ENCODE assay signal across 8 cellular contexts in the genomic region with DNA sequence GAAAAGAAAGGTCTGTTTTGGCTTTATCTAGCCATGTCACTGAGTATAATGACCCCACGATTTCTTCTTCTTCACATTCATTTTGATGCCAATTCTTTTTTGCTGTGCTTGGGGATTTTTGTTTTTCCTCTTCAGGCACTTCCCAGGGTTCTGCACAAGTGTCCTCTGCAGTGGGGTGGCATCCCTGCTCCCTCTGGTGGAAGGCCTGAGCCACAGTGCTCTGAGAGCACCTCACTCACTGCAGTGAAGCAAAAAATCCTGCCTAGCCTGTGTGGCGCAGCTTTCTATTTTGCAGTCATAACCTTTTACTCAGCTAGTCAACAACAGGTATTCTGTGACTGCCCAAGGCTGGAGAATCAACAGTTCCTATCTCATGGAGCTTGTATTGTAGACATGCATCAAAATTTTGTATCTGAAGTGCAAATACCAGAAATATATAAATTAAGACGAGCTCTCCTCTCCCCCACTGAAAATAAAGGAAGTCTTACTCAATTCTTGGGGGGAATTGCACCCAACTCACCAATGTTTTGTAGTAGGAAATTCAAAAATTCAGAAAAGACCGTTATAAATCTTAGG.
DNase-seq lines count a peak whose midpoint lies in the region; ATAC-seq, FAIRE-seq and TF ChIP-seq lines count a peak whose summit lies in the region.

No MANE protein-coding gene starts in this region.

- no peak overlapping the region for H3K23ac ChIP-seq in H1 (ENCODE audit: insufficient read length)

- H4K5ac ChIP-seq in H1 (ENCODE audit: insufficient read length, low read depth, low read length), result no peak overlapping the region

- no peak overlapping the region for H2BK120ac ChIP-seq in H1 (replicated peaks; ENCODE audit: low read depth, low read length)

- H3K4me2 ChIP-seq in H1 (ENCODE audit: insufficient read depth in 1 of 2, low read depth in 2 of 2, low read length in 2 of 2), result no peak overlapping the region

- TF ChIP-seq RAD21 in H1 (IDR thresholded peaks at IDR 0.05 in 1 of 2, conservative IDR thresholded peaks at IDR 0.05 in 1 of 2; ENCODE audit: low read depth in 2 of 2, low read length in 2 of 2), result peak; percentile 88

- H2AK5ac ChIP-seq in H1 (ENCODE audit: low read depth, low read length), result no peak overlapping the region

- in situ Hi-C loops in Caki2 (cut with HindIII; ENCODE audit: low pct_unique_long_range_greater_than_20kb, low sequenced_read_pairs), result no loop called here

- no peaks in the 10 kb centered on the region for H3K9me3 ChIP-seq in H1 (ENCODE audit: insufficient read depth in 2 of 2, low read depth in 1 of 2, low read length in 1 of 2)

- no peak overlapping the region for H2BK20ac ChIP-seq in H1 (ENCODE audit: low read length)

- no peaks in the 10 kb centered on the region for H3K27me3 ChIP-seq in H1 (replicated peaks in 1 of 4; ENCODE audit: control insufficient read depth in 3 of 4, extremely low read depth in 1 of 4, insufficient read depth in 3 of 4, low read length in 3 of 4)

- H3K9ac ChIP-seq in H1 (replicated peaks in 1 of 4; ENCODE audit: extremely low read depth in 1 of 4, low read depth in 3 of 4, low read length in 3 of 4), result no peak overlapping the region

- DNase-seq in Caki2 (ENCODE audit: low read depth) (peak; percentile 37), HT-29 (ENCODE audit: low spot score) (peak; percentile 72), OCI-M1 (lab: John Stamatoyannopoulos, UW) (peak; percentile 46), H1 (ENCODE audit: low read depth in 1 of 2, low spot score in 2 of 2) (peak; percentile 13 to 52), midbrain (lab: John Stamatoyannopoulos, UW) (peak; percentile 77), COLO829 (ENCODE audit: low spot score) (no peak)

- TF ChIP-seq POLR2A in H1 (IDR thresholded peaks at IDR 0.05; ENCODE audit: control extremely low read depth in 1 of 2, low read depth in 2 of 2, low read length in 2 of 2), result no peak

- H3K27ac ChIP-seq in H1 (ENCODE audit: low read depth, low read length), result no peak overlapping the region

- H2BK15ac ChIP-seq in H1 (ENCODE audit: low read length), result no peak overlapping the region

- no peak for TF ChIP-seq EP300 in H1 (IDR thresholded peaks at IDR 0.05; ENCODE audit: borderline replicate concordance in 1 of 2, low read depth in 2 of 2, low read length in 2 of 2)

- H2AFZ ChIP-seq in H1 (ENCODE audit: low read length), result no peak overlapping the region

- ATAC-seq in HG03025 (IDR thresholded peaks at IDR 0.05; ENCODE audit: low FRiP score, unreplicated experiment) (no peak), HG02970 (IDR thresholded peaks at IDR 0.05; ENCODE audit: low FRiP score, unreplicated experiment) (no peak)

- H3K4me1 ChIP-seq in H1 (replicated peaks in 1 of 4; ENCODE audit: control insufficient read depth in 3 of 4, insufficient read depth in 4 of 4, low read length in 3 of 4), result no peaks in the 10 kb centered on the region

- no peak for FAIRE-seq in H1 (lab: Jason Lieb, UNC)

- no peak overlapping the region for H3K4me3 ChIP-seq in H1 (ENCODE audit: extremely low read depth in 1 of 4, insufficient read depth in 2 of 4, low read depth in 3 of 4, low read length in 4 of 4)

- H4K20me1 ChIP-seq in H1 (replicated peaks in 1 of 2; ENCODE audit: control insufficient read depth in 1 of 2, insufficient read depth in 2 of 2, low read length in 2 of 2), result no peaks in the 10 kb centered on the region

- no peak overlapping the region for H2BK5ac ChIP-seq in H1 (ENCODE audit: low read depth, low read length)

- H3K23me2 ChIP-seq in H1 (ENCODE audit: low read depth, low read length), result no peaks in the 10 kb centered on the region

- H3K79me2 ChIP-seq in H1 (ENCODE audit: control insufficient read depth in 1 of 2, insufficient read depth in 2 of 2, low read length in 2 of 2), result no peaks in the 10 kb centered on the region

- H4K8ac ChIP-seq in H1 (ENCODE audit: extremely low read depth, insufficient read depth, low read length), result no peak overlapping the region

- peak; percentile 73 to 82 (median 82) for TF ChIP-seq CTCF in H1 (IDR thresholded peaks at IDR 0.05; ENCODE audit: control extremely low read depth in 1 of 3, insufficient read depth in 1 of 3, low read depth in 1 of 3, low read length in 3 of 3)

- H3K36me3 ChIP-seq in H1 (ENCODE audit: control insufficient read depth in 2 of 4, insufficient read depth in 4 of 4, low read length in 3 of 4), result no peaks in the 10 kb centered on the region

- no peak overlapping the region for H3K56ac ChIP-seq in H1 (replicated peaks; ENCODE audit: insufficient read length, low read depth, low read length)

- whole genome bisulfite sequencing in H1 (ENCODE audit: extremely low coverage in 1 of 2, insufficient coverage in 1 of 2, insufficient read length in 1 of 2, insufficient replicate concordance in 2 of 2, low coverage in 1 of 2, low lambda C conversion rate in 2 of 2, missing lambda C conversion rate in 1 of 2), 2 experiments, result 83% methylated on average over 4 of the region's 4 CpGs; no CpG with 5 or more reads in 1 of the 2 experiments

- POLR2A ChIA-PET in H1 (lab: Charles Lee; ENCODE audit: partially characterized antibody), result interaction anchor here (0.6 kb wide), 1 partner anchor 32 kb away, joined by 3 read pairs; no protein-coding TSS in a partner anchor

- no peak overlapping the region for H3K18ac ChIP-seq in H1 (ENCODE audit: extremely low read depth, low read length)

- H3K14ac ChIP-seq in H1 (ENCODE audit: insufficient read length), result no peak overlapping the region

- H4K91ac ChIP-seq in H1 (replicated peaks; ENCODE audit: insufficient read length, low read length), result no peak overlapping the region

- no peak overlapping the region for H3K4ac ChIP-seq in H1 (replicated peaks; ENCODE audit: insufficient read length, low read depth, low read length)

- no peak overlapping the region for H2BK12ac ChIP-seq in H1 (ENCODE audit: low read depth, low read length)

- no peaks in the 10 kb centered on the region for H3K79me1 ChIP-seq in H1 (ENCODE audit: low read depth, low read length)

- CTCF ChIA-PET in H1 (lab: Charles Lee; ENCODE audit: partially characterized antibody), result interaction anchor here (0.6 to 3.3 kb wide), 41 partner anchors 10 to 674 kb away, joined by 3 to 29 read pairs (median 3); a partner anchor contains a TSS

TF ChIP-seq in H1, 55 proteins besides CTCF, POLR2A, EP300 and RAD21:
- TF ChIP-seq MAFK (IDR thresholded peaks at IDR 0.05; ENCODE audit: low read depth, low read length), result peak; percentile 59; the same call in 1 of the 2 replicates
- no peak for TF ChIP-seq CTBP2 (IDR thresholded peaks at IDR 0.05; ENCODE audit: borderline replicate concordance, insufficient read depth, insufficient read length, low read length)
TF ChIP-seq in H1: peak in this region for 1.
